Comparison of ENCODE assay signal across 9 cellular contexts in genomic region chr12:27284751-27285150, GRCh38. TPM values are rescaled to one million over a fixed set of nuclear protein-coding genes. Genes with fewer than 3 reads are reported as not detected.
DNase-seq lines count a peak whose midpoint lies in the region; TF ChIP-seq lines count a peak whose summit lies in the region.
"Had no signal": no experiment of that assay in that cellular context is flagged by ENCODE, and none has a peak within 500 bp of the region (broad histone marks: within the 10 kb centered on the region; RNA-seq: fewer than 3 reads in every experiment).

No MANE protein-coding gene starts in this region.

- TF ChIP-seq EP300 in suprapubic skin (IDR thresholded peaks at IDR 0.05), result no peak

- H3K4me1 ChIP-seq in left ventricle myocardium inferior, result peaks cover 81% of the 10 kb centered on the region
- H3K4me1 ChIP-seq in suprapubic skin, result peaks cover 17% of the 10 kb centered on the region

- peak overlapping the region; percentile 71 for H3K27ac ChIP-seq in left ventricle myocardium inferior (replicated peaks)
- H3K27ac ChIP-seq in suprapubic skin, result no peak overlapping the region

- 76% methylated on average over 2 of the region's 2 CpGs for WGBS in suprapubic skin

- H3K4me3 ChIP-seq in AG04449 (ENCODE audit: low read depth, low read length) (no peak overlapping the region), left ventricle myocardium inferior (no peak overlapping the region), suprapubic skin (no peak overlapping the region)

- no peak for TF ChIP-seq CTCF in AG04449 (IDR thresholded peaks at IDR 0.05; ENCODE audit: insufficient read depth, low read length, missing control alignments)
- no peak for TF ChIP-seq CTCF in GM20000 (IDR thresholded peaks at IDR 0.05; ENCODE audit: extremely low read depth, missing control alignments)
- TF ChIP-seq CTCF in left ventricle myocardium inferior (IDR thresholded peaks at IDR 0.05; ENCODE audit: borderline replicate concordance), result no peak
- no peak for TF ChIP-seq CTCF in suprapubic skin (IDR thresholded peaks at IDR 0.05)

- DNase-seq in AG04449 (ENCODE audit: low read depth, low spot score), result peak; percentile 59
- peak; percentile 56 for DNase-seq in GM20000 (ENCODE audit: low spot score)
- peak; percentile 46 for DNase-seq in HT1080 (ENCODE audit: low read depth)
- no peak for DNase-seq in left ventricle myocardium inferior
- DNase-seq in NCI-H774 (lab: John Stamatoyannopoulos, UW), result no peak
- no peak for DNase-seq in hypothalamus (lab: John Stamatoyannopoulos, UW)
- DNase-seq in suprapubic skin (ENCODE audit: low spot score in 2 of 2), result no peak
- no peak for DNase-seq in activated effector memory CD4-positive, alpha-beta T cell treated with anti-CD3 and anti-CD28 coated beads, Interleukin-2, amount 50 U/mL, for 16 hours
- DNase-seq: immature natural killer cell had no signal

- H3K27me3 ChIP-seq in left ventricle myocardium inferior (ENCODE audit: low read depth) (no peaks in the 10 kb centered on the region), suprapubic skin (no peaks in the 10 kb centered on the region)

- no peak for TF ChIP-seq POLR2A in suprapubic skin (IDR thresholded peaks at IDR 0.05)

- no peaks in the 10 kb centered on the region for H3K9me3 ChIP-seq in left ventricle myocardium inferior (replicated peaks)
- no peaks in the 10 kb centered on the region for H3K9me3 ChIP-seq in suprapubic skin

- H3K36me3 ChIP-seq in left ventricle myocardium inferior (no peaks in the 10 kb centered on the region), suprapubic skin (no peaks in the 10 kb centered on the region)

- intact Hi-C loops in left ventricle myocardium inferior (cut with micrococcal nuclease), result no loop called here

- POLR2A ChIA-PET in AG04449 (lab: Yijun Ruan, JAX), result interaction anchor here (1.1 to 1.7 kb wide), 2 partner anchors 41 to 105 kb away, joined by 5 read pairs; partner anchors contain the start of gene STK38L

- CTCF ChIA-PET in AG04449 (lab: Yijun Ruan, JAX), result interaction anchor here (1.5 to 3.5 kb wide), 4 partner anchors 15 to 270 kb away, joined by 3 to 12 read pairs (median 8); partner anchors contain the start of gene TM7SF3

RNA-seq across cellular contexts. Expression of gene STK38L, which starts 40.7 kb away (rescaled TPM):
- 15.0 and 32.3 TPM in 2 replicates for total RNA-seq in HT1080 (2014; rRNA removed; shearing (Covaris generic))
- polyA plus RNA-seq in HT1080 (2015; cell fraction: cytosol; rRNA removed), result 14.6 and 15.0 TPM in 2 replicates
- 15.4 and 16.2 TPM in 2 replicates for polyA plus RNA-seq in HT1080 (2015; cell fraction: nucleus; rRNA removed)
- total RNA-seq in left ventricle myocardium inferior, result 75.4 TPM
- 10 to 100 TPM; 16.5 to 28.7 (median 19.6) TPM for total RNA-seq in suprapubic skin

RNA-seq across cellular contexts. Expression of gene BMAL2, which starts 47.9 kb away (rescaled TPM):
- total RNA-seq in HT1080 (2014; rRNA removed; shearing (Covaris generic)), result 66.5 and 69.5 TPM in 2 replicates
- 34.9 and 35.8 TPM in 2 replicates for polyA plus RNA-seq in HT1080 (2015; cell fraction: cytosol; rRNA removed)
- polyA plus RNA-seq in HT1080 (2015; cell fraction: nucleus; rRNA removed), result 15.2 and 16.0 TPM in 2 replicates
- total RNA-seq in left ventricle myocardium inferior, result 1.5 TPM
- 10 to 100 TPM in 2 of 4 donors, 1 to 10 TPM in 2; 7.6 to 16.6 (median 10.5) TPM for total RNA-seq in suprapubic skin
- polyA plus RNA-seq: immature natural killer cell had no signal

Comparison
In these comparisons a context has a peak if more than half of its experiments do, and no peak if none do; other contexts are left out.
1. DNase-seq: peak in AG04449 (single experiment), GM20000 (single experiment) and HT1080 (single experiment); none in left ventricle myocardium inferior (single experiment), NCI-H774 (single experiment), hypothalamus (0 of 51), suprapubic skin (0 of 2) and activated effector memory CD4-positive, alpha-beta T cell treated with anti-CD3 and anti-CD28 coated beads, Interleukin-2, amount 50 U/mL, for 16 hours (single experiment).